Comparison of ENCODE assay signal across 11 cellular contexts in genomic region chr10:11288302-11288701, GRCh38.
"Had no signal": no experiment of that assay in that cellular context is flagged by ENCODE, and none has a peak within 500 bp of the region (broad histone marks: within the 10 kb centered on the region; RNA-seq: fewer than 3 reads in every experiment).

No MANE protein-coding gene starts in this region.

- H3K4me3 Mint-ChIP-seq: mesothelial cell of epicardium; neural progenitor cell; T-helper 1 cell treated with Interleukin-12 subunit alpha and Interleukin-12 subunit beta and Interleukin-4 antibody, amounts not matched to agents 30 μg/mL and 1 μg/mL, for 36 hours had no signal

- H3K4me3 ChIP-seq: neural progenitor cell, suprapubic skin, upper lobe of right lung had no signal

- H3K9ac ChIP-seq: neural progenitor cell had no signal

- H3K27ac Mint-ChIP-seq: mesothelial cell of epicardium, neural progenitor cell had no signal

- H3K4me1 Mint-ChIP-seq: mesothelial cell of epicardium had no signal

- H3K27ac ChIP-seq: neural progenitor cell, suprapubic skin, upper lobe of right lung had no signal

- H2AFZ ChIP-seq: neural progenitor cell had no signal

- FAIRE-seq: small intestine had no signal

- H3K9me3 ChIP-seq: suprapubic skin, upper lobe of right lung had no signal

- H3K9me3 Mint-ChIP-seq: neural progenitor cell; T-helper 1 cell treated with Interleukin-12 subunit alpha and Interleukin-12 subunit beta and Interleukin-4 antibody, amounts not matched to agents 30 μg/mL and 1 μg/mL, for 36 hours had no signal

- H3K27me3 ChIP-seq: neural progenitor cell, suprapubic skin, upper lobe of right lung had no signal

- DNase-seq: hippocampal formation, kidney glomerular epithelial cell, right cardiac atrium, SHP77 treated with DMSO at 0.1 percent for 48 hours, small intestine, upper lobe of right lung had no signal

- H3K36me3 ChIP-seq: neural progenitor cell had no signal

- H3K4me1 ChIP-seq: neural progenitor cell, upper lobe of right lung had no signal

- H3K4me2 ChIP-seq: neural progenitor cell had no signal

- ATAC-seq: activated CD4-positive, CD25-positive, alpha-beta regulatory T cell treated with anti-CD3 and anti-CD28 coated beads, Interleukin-2, amount 50 U/mL, for 24 hours; upper lobe of right lung had no signal
